ENCODE assay signal across 8 cellular contexts in genomic region chr16:84511180-84511800, GRCh38. TPM values are rescaled to one million over a fixed set of nuclear protein-coding genes. Genes with fewer than 3 reads are reported as not detected.
DNase-seq lines count a peak whose midpoint lies in the region; ATAC-seq and TF ChIP-seq lines count a peak whose summit lies in the region.

No MANE protein-coding gene starts in this region.

- H4K20me1 ChIP-seq in HCT116 (ENCODE audit: insufficient read depth) = no peaks in the 10 kb centered on the region

- DNase-seq in AG10803 (ENCODE audit: low read depth) (peak; percentile 85), HCT116 (ENCODE audit: low read depth, low spot score) (peak; percentile 72), NCI-H446 (lab: John Stamatoyannopoulos, UW) (peak; percentile 20 to 72), kidney epithelial cell (ENCODE audit: low read depth) (no peak)
- DNase-seq in activated CD4-positive, alpha-beta T cell treated with anti-CD3 and anti-CD28 coated beads for 24 hours (ENCODE audit: low read depth in 2 of 2) = peak; percentile 80 to 84
- DNase-seq in central memory CD4-positive, alpha-beta T cell = peak; percentile 79
- peak; percentile 81 to 84 for DNase-seq in stimulated activated CD4-positive, alpha-beta T cell treated with anti-CD3 and anti-CD28 coated beads, Interleukin-1b, Interleukin-23, amount 100 ng/mL, for 4 hours (ENCODE audit: low read depth in 2 of 2)

- no peaks in the 10 kb centered on the region for H3K79me2 ChIP-seq in HCT116 (ENCODE audit: insufficient read depth, low read length)

- TF ChIP-seq CTCF in AG10803 (conservative IDR thresholded peaks at IDR 0.05; ENCODE audit: low read length) (peak; percentile 95), HCT116 (IDR thresholded peaks at IDR 0.05 in 2 of 3, conservative IDR thresholded peaks at IDR 0.05 in 1 of 3; ENCODE audit: borderline replicate concordance in 1 of 3, insufficient read depth in 1 of 3, low read depth in 2 of 3, low read length in 2 of 3) (peak in 2 of 3 experiments; percentile 99 to 100; a peak in 4 of 6 replicates), kidney epithelial cell (IDR thresholded peaks at IDR 0.05; ENCODE audit: insufficient read depth, low read length, poor library complexity, severe bottlenecking) (peak; percentile 85)

- ATAC-seq in HCT116 (peak; percentile 85), HG03520 (IDR thresholded peaks at IDR 0.05; ENCODE audit: unreplicated experiment) (no peak)

- H3K9ac ChIP-seq in HCT116 (ENCODE audit: low read length) = peak overlapping the region; percentile 20; the same call in 1 of the 2 replicates

- H3K36me3 ChIP-seq in HCT116 (ENCODE audit: control insufficient read depth in 1 of 2, insufficient read depth in 2 of 2, low read length in 2 of 2) (no peaks in the 10 kb centered on the region), kidney epithelial cell (ENCODE audit: control insufficient read depth, insufficient read depth, low read length) (no peaks in the 10 kb centered on the region)

- intact Hi-C loops in HCT116 (cut with micrococcal nuclease) = loop anchor here (1.0 kb wide), 3 partner anchors 111 to 459 kb away; no protein-coding TSS in a partner anchor

- peak overlapping the region; percentile 68 for H3K4me2 ChIP-seq in HCT116 (ENCODE audit: low read length)

- peaks cover under 1 to 24% of the 10 kb centered on the region in 2 experiments for H3K4me1 ChIP-seq in HCT116 (ENCODE audit: control insufficient read depth in 1 of 2, insufficient read depth in 2 of 2, low read length in 2 of 2)

- H2AFZ ChIP-seq in HCT116 (ENCODE audit: low read depth, low read length, poor library complexity, severe bottlenecking) = peak overlapping the region; percentile 79

- no peak overlapping the region; the same call in 1 of the 2 replicates for H3K4me3 ChIP-seq in AG10803 (ENCODE audit: low read length)
- peak overlapping the region; percentile 12 to 13; a peak in 2 of 4 replicates for H3K4me3 ChIP-seq in HCT116 (replicated peaks in 1 of 2; ENCODE audit: low read depth in 1 of 2, low read length in 2 of 2)
- no peak overlapping the region for H3K4me3 ChIP-seq in kidney epithelial cell (ENCODE audit: low read depth, low read length)

- POLR2A ChIA-PET in HCT116 (lab: Charles Lee) = interaction anchor here (0.9 to 1.8 kb wide), 3 partner anchors 16 to 110 kb away, joined by 3 to 6 read pairs (median 3); no protein-coding TSS in a partner anchor

- no peaks in the 10 kb centered on the region for H3K9me2 ChIP-seq in HCT116 (ENCODE audit: insufficient read depth)

- RAD21 ChIA-PET in HCT116 (lab: Charles Lee; ENCODE audit: low non-redundant PET in 1 of 2, low total read pairs in 2 of 2, uncharacterized antibody in 2 of 2, unreplicated experiment in 2 of 2) = interaction anchor here (0.7 to 1.3 kb wide), 5 partner anchors 107 to 219 kb away, joined by 3 to 13 read pairs (median 5); no protein-coding TSS in a partner anchor

- CTCF ChIA-PET in HCT116 (lab: Charles Lee) = interaction anchor here (0.8 to 3.7 kb wide), 15 partner anchors 9 to 545 kb away, joined by 3 to 44 read pairs (median 4); partner anchors contain the start of gene TAF1C

- no peaks in the 10 kb centered on the region for H3K27me3 ChIP-seq in HCT116 (ENCODE audit: insufficient read depth, low read length)
- H3K27me3 ChIP-seq in kidney epithelial cell (ENCODE audit: control insufficient read depth, insufficient read depth, low read length) = no peaks in the 10 kb centered on the region

- no peak for TF ChIP-seq RAD21 in HCT116 (IDR thresholded peaks at IDR 0.05; ENCODE audit: low read depth)

- no peak for TF ChIP-seq POLR2A in HCT116 (IDR thresholded peaks at IDR 0.05; ENCODE audit: borderline replicate concordance, extremely low read depth, insufficient read depth, insufficient read length)

- H3K27ac ChIP-seq in HCT116 (ENCODE audit: low read depth, low read length) = no peak overlapping the region

- H3K9me3 ChIP-seq in HCT116 (ENCODE audit: control insufficient read depth in 1 of 2, insufficient read depth in 1 of 2, low read depth in 1 of 2, low read length in 2 of 2) = no peaks in the 10 kb centered on the region

- BruUV-seq in HCT116 (replicated peaks; lab: Mats Ljungman, UMichigan) = no TSS peak

TF ChIP-seq in HCT116, 20 proteins besides CTCF, POLR2A, EP300 and RAD21:
- TF ChIP-seq JUND (IDR thresholded peaks at IDR 0.05) = no peak
- no peak for TF ChIP-seq SP1 (IDR thresholded peaks at IDR 0.05; ENCODE audit: low read depth)
- no peak for TF ChIP-seq FOSL1 (IDR thresholded peaks at IDR 0.05; ENCODE audit: low read depth)
- no peak for TF ChIP-seq ZBTB33 (IDR thresholded peaks at IDR 0.05; ENCODE audit: extremely low read depth, insufficient replicate concordance, low read length)
- TF ChIP-seq EGR1 (IDR thresholded peaks at IDR 0.05; ENCODE audit: low read depth) = no peak
- no peak for TF ChIP-seq ZFX (IDR thresholded peaks at IDR 0.05)
- no peak for TF ChIP-seq CBX3 (IDR thresholded peaks at IDR 0.05; ENCODE audit: low read depth)
- TF ChIP-seq YY1 (IDR thresholded peaks at IDR 0.05; ENCODE audit: extremely low read depth, insufficient replicate concordance, low read depth, low read length) = peak; percentile 35
- TF ChIP-seq POLR2AphosphoS5 (IDR thresholded peaks at IDR 0.05; ENCODE audit: low read depth, low read length) = 0 out of 2 replicates have a peak, but pooled peaks have one; percentile 29
- no peak for TF ChIP-seq ELF1 (IDR thresholded peaks at IDR 0.05; ENCODE audit: borderline replicate concordance, low read depth)
- no peak for TF ChIP-seq ZNF274 (IDR thresholded peaks at IDR 0.05; ENCODE audit: low read depth, low read length)
- TF ChIP-seq SIN3A (IDR thresholded peaks at IDR 0.05; ENCODE audit: low read depth) = no peak
- TF ChIP-seq REST (IDR thresholded peaks at IDR 0.05; ENCODE audit: low read depth) = no peak

RNA-seq across cellular contexts. Expression of gene MEAK7, which starts 6.8 kb away (rescaled TPM):
- total RNA-seq in HCT116 (2021; ENCODE audit: unreplicated experiment) (32.2 TPM), kidney epithelial cell (26.9 and 34.4 TPM in 2 replicates)
- 21.3 and 23.4 TPM in 2 replicates for polyA plus RNA-seq in HCT116 (2012)

Comparison
In these comparisons a context has a peak if more than half of its experiments do, and no peak if none do; other contexts are left out.
1. H3K4me3 ChIP-seq: peak in HCT116 (2 of 2); none in AG10803 (single experiment) and kidney epithelial cell (single experiment).
2. Peak in every context shown above with its lines, with median percentiles within 50 percentile points of each other: CTCF ChIP-seq.